In the genomic region with DNA sequence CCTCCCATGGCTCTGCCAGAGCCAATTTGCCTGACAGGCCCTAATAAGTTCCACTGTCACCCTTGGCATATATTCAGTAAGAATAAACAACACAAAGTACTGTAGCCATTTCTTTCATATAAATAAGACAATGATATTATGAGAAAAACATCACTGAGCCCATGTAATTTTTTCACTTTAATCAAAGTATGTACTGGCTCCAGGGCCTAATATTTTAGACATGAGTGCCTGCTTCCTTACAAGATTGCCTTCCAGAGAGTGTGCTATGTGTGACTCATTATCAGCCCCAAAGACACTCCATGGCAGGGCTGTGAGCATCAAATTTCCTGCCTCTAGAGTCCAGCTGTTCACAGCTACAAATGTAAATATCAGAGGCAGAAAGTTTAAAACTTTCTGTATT, we compare ENCODE assay signal across 16 cellular contexts.
"Had no signal": no experiment of that assay in that cellular context is flagged by ENCODE, and none has a peak within 500 bp of the region (broad histone marks: within the 10 kb centered on the region; RNA-seq: fewer than 3 reads in every experiment).

No MANE protein-coding gene starts in this region.

- H3K4me1 ChIP-seq: body of pancreas, lower lobe of right lung, pancreas, psoas muscle, right atrium auricular region, tibial nerve had no signal

- H3K27ac ChIP-seq: body of pancreas, lower lobe of right lung, pancreas, psoas muscle, right atrium auricular region, tibial nerve had no signal

- H3K4me3 ChIP-seq: body of pancreas, lower lobe of right lung, mucosa of descending colon, pancreas, psoas muscle, right atrium auricular region, tibial nerve had no signal

- DNase-seq: activated CD4-positive, alpha-beta T cell treated with anti-CD3 and anti-CD28 coated beads, Interleukin-2, amount 10 ng/mL, durations not matched to agents 7 days and 5 days; activated CD8-positive, alpha-beta memory T cell treated with anti-CD3 and anti-CD28 coated beads, Interleukin-2, amount 10 ng/mL, durations not matched to agents 7 days and 5 days; activated CD8-positive, alpha-beta T cell treated with anti-CD3 and anti-CD28 coated beads for 36 hours; activated gamma-delta T cell treated with Interleukin-2 at 50 U/mL for 16 hours; body of pancreas; effector CD4-positive, alpha-beta T cell; foreskin fibroblast; lower lobe of right lung; mesendoderm; mucosa of descending colon; nephron progenitor cell; pancreas; psoas muscle; stimulated activated CD4-positive, alpha-beta T cell treated with anti-CD3 and anti-CD28 coated beads, Interleukin-12 subunit alpha, Interleukin-12 subunit beta, amount 100 ng/mL, for 4 hours had no signal

- H3K9me3 ChIP-seq: body of pancreas, lower lobe of right lung, mucosa of descending colon, pancreas, psoas muscle, right atrium auricular region, tibial nerve had no signal

- H3K27me3 ChIP-seq: body of pancreas, pancreas, right atrium auricular region, tibial nerve had no signal

- H3K36me3 ChIP-seq: lower lobe of right lung, pancreas, right atrium auricular region, tibial nerve had no signal
